2 cellular contexts compared by ENCODE assay signal in genomic region chr12:115103884-115104883, GRCh38.
TF ChIP-seq lines count a peak whose summit lies in the region.

No MANE protein-coding gene starts in this region.

TF ChIP-seq in H1, 55 proteins besides CTCF, POLR2A, EP300 and RAD21:
- TF ChIP-seq SUZ12 (IDR thresholded peaks at IDR 0.05; ENCODE audit: low read length) (no peak), EZH2 (IDR thresholded peaks at IDR 0.05; ENCODE audit: low read depth, low read length, severe bottlenecking) (no peak), CHD7 (IDR thresholded peaks at IDR 0.05; ENCODE audit: insufficient replicate concordance, low read length) (no peak), MAFK (IDR thresholded peaks at IDR 0.05; ENCODE audit: low read depth, low read length) (peak; percentile 43; the same call in 1 of the 2 replicates), BRCA1 (IDR thresholded peaks at IDR 0.05; ENCODE audit: low read depth, low read length) (no peak), CREB1 (IDR thresholded peaks at IDR 0.05) (no peak), BACH1 (IDR thresholded peaks at IDR 0.05; ENCODE audit: low read length) (no peak), HDAC6 (IDR thresholded peaks at IDR 0.05; ENCODE audit: low read depth, low read length) (no peak), TCF12 (IDR thresholded peaks at IDR 0.05; ENCODE audit: low read depth, low read length) (no peak)

TF ChIP-seq in HepG2, 621 proteins besides CTCF, POLR2A, EP300 and RAD21:
- no peak for TF ChIP-seq ZNF460 (CRISPR knock-in tag; IDR thresholded peaks at IDR 0.05; ENCODE audit: borderline replicate concordance)
- TF ChIP-seq MAFF (IDR thresholded peaks at IDR 0.05; ENCODE audit: low read depth, low read length): peak; percentile 73
- no peak for TF ChIP-seq HNRNPLL (IDR thresholded peaks at IDR 0.05; ENCODE audit: low read depth, low read length, poor library complexity, severe bottlenecking)
- TF ChIP-seq MAFK (conservative IDR thresholded peaks at IDR 0.05 in 1 of 2, IDR thresholded peaks at IDR 0.05 in 1 of 2; ENCODE audit: low read length in 2 of 2): peak; percentile 64 to 86
TF ChIP-seq in HepG2: peak in this region for 2.
